In genomic region chr21:31885146-31885545, GRCh38 we compare ENCODE assay signal across 37 cellular contexts.
"Had no signal": no experiment of that assay in that cellular context is flagged by ENCODE, and none has a peak within 500 bp of the region (broad histone marks: within the 10 kb centered on the region; RNA-seq: fewer than 3 reads in every experiment).

No MANE protein-coding gene starts in this region.

- H3K4me3 Mint-ChIP-seq: activated CD4-positive, alpha-beta memory T cell treated with anti-CD3 and anti-CD28 coated beads, Interleukin-2, amount 10 ng/mL, durations not matched to agents 7 days and 5 days; activated CD4-positive, alpha-beta T cell treated with anti-CD3 and anti-CD28 coated beads for 36 hours; activated CD4-positive, alpha-beta T cell treated with anti-CD3 and anti-CD28 coated beads, Interleukin-2, amount 10 ng/mL, durations not matched to agents 7 days and 5 days; activated CD8-positive, alpha-beta memory T cell treated with anti-CD3 and anti-CD28 coated beads, Interleukin-2, amount 10 ng/mL, durations not matched to agents 7 days and 5 days; activated CD8-positive, alpha-beta T cell treated with anti-CD3 and anti-CD28 coated beads, Interleukin-2, amount 10 ng/mL, durations not matched to agents 7 days and 5 days; activated naive CD4-positive, alpha-beta T cell treated with anti-CD3 and anti-CD28 coated beads for 36 hours; activated naive CD8-positive, alpha-beta T cell treated with anti-CD3 and anti-CD28 coated beads for 36 hours; activated T-cell treated with anti-CD3 and anti-CD28 coated beads, Interleukin-2, amount 50 U/mL, for 24 hours; activated T-cell treated with anti-CD3 and anti-CD28 coated beads, Interleukin-2, amount 50 U/mL, for 72 hours; activated T-helper 1 cell treated with anti-CD3 and anti-CD28 coated beads, Interleukin-12 subunit alpha, Interleukin-12 subunit beta, Interleukin-2, Interleukin-4 antibody, amounts not matched to agents 30 ng/mL and 10 ng/mL and 1 ng/mL, durations not matched to agents 14 hours and 24 hours and 36 hours; activated T-helper 17 cell treated with anti-CD3 and anti-CD28 coated beads, Interleukin-2, amount 50 U/mL, for 72 hours; T-helper 1 cell treated with Interleukin-12 subunit alpha and Interleukin-12 subunit beta and Interleukin-4 antibody, amounts not matched to agents 30 μg/mL and 1 μg/mL, for 36 hours; T-helper 2 cell treated with Interferon-gamma antibody and Interleukin-4, amounts not matched to agents 5 μg/mL and 100 μg/mL, for 36 hours; WTC11 had no signal

- ATAC-seq: activated CD4-positive, alpha-beta T cell treated with anti-CD3 and anti-CD28 coated beads for 36 hours; activated CD4-positive, CD25-positive, alpha-beta regulatory T cell treated with anti-CD3 and anti-CD28 coated beads, Interleukin-2, amount 50 U/mL, for 24 hours; activated CD8-positive, alpha-beta memory T cell treated with anti-CD3 and anti-CD28 coated beads, Interleukin-2, amount 10 ng/mL, durations not matched to agents 7 days and 5 days; activated CD8-positive, alpha-beta T cell treated with anti-CD3 and anti-CD28 coated beads, Interleukin-2, amount 10 ng/mL, durations not matched to agents 7 days and 5 days; activated naive CD4-positive, alpha-beta T cell treated with anti-CD3 and anti-CD28 coated beads, Interleukin-2, amount 50 U/mL, for 72 hours; activated T-cell treated with anti-CD3 and anti-CD28 coated beads, Interleukin-2, amount 50 U/mL, for 72 hours; activated T-helper 17 cell treated with anti-CD3 and anti-CD28 coated beads, Interleukin-2, amount 50 U/mL, for 72 hours; body of pancreas; WTC11 had no signal

- H3K36me3 ChIP-seq: adrenal gland, brain microvascular endothelial cell, breast epithelium had no signal

- H3K9me3 ChIP-seq: adrenal gland, body of pancreas, breast epithelium had no signal

- H3K4me1 Mint-ChIP-seq: activated CD4-positive, alpha-beta memory T cell treated with anti-CD3 and anti-CD28 coated beads, Interleukin-2, amount 10 ng/mL, durations not matched to agents 7 days and 5 days; activated CD4-positive, alpha-beta T cell treated with anti-CD3 and anti-CD28 coated beads for 36 hours; activated CD4-positive, alpha-beta T cell treated with anti-CD3 and anti-CD28 coated beads, Interleukin-2, amount 10 ng/mL, durations not matched to agents 7 days and 5 days; activated CD8-positive, alpha-beta memory T cell treated with anti-CD3 and anti-CD28 coated beads, Interleukin-2, amount 10 ng/mL, durations not matched to agents 7 days and 5 days; activated naive CD8-positive, alpha-beta T cell treated with anti-CD3 and anti-CD28 coated beads for 36 hours; activated T-helper 17 cell treated with anti-CD3 and anti-CD28 coated beads, Interleukin-2, amount 50 U/mL, for 72 hours had no signal

- H3K4me1 ChIP-seq: adrenal gland had no signal

- H3K27ac Mint-ChIP-seq: activated CD4-positive, alpha-beta memory T cell treated with anti-CD3 and anti-CD28 coated beads, Interleukin-2, amount 10 ng/mL, durations not matched to agents 7 days and 5 days; activated CD4-positive, alpha-beta T cell treated with anti-CD3 and anti-CD28 coated beads for 36 hours; activated CD4-positive, alpha-beta T cell treated with anti-CD3 and anti-CD28 coated beads, Interleukin-2, amount 10 ng/mL, durations not matched to agents 7 days and 5 days; activated CD8-positive, alpha-beta memory T cell treated with anti-CD3 and anti-CD28 coated beads, Interleukin-2, amount 10 ng/mL, durations not matched to agents 7 days and 5 days; activated CD8-positive, alpha-beta T cell treated with anti-CD3 and anti-CD28 coated beads, Interleukin-2, amount 10 ng/mL, durations not matched to agents 7 days and 5 days; activated naive CD4-positive, alpha-beta T cell treated with anti-CD3 and anti-CD28 coated beads for 36 hours; activated naive CD4-positive, alpha-beta T cell treated with anti-CD3 and anti-CD28 coated beads, Interleukin-2, amount 50 U/mL, for 72 hours; activated naive CD8-positive, alpha-beta T cell treated with anti-CD3 and anti-CD28 coated beads for 36 hours; activated T-cell treated with anti-CD3 and anti-CD28 coated beads, Interleukin-2, amount 50 U/mL, for 24 hours; activated T-cell treated with anti-CD3 and anti-CD28 coated beads, Interleukin-2, amount 50 U/mL, for 72 hours; activated T-helper 1 cell treated with anti-CD3 and anti-CD28 coated beads, Interleukin-12 subunit alpha, Interleukin-12 subunit beta, Interleukin-2, Interleukin-4 antibody, amounts not matched to agents 30 ng/mL and 10 ng/mL and 1 ng/mL, durations not matched to agents 14 hours and 24 hours and 36 hours; activated T-helper 17 cell treated with anti-CD3 and anti-CD28 coated beads, Interleukin-2, amount 50 U/mL, for 72 hours; T-helper 1 cell treated with Interleukin-12 subunit alpha and Interleukin-12 subunit beta and Interleukin-4 antibody, amounts not matched to agents 30 μg/mL and 1 μg/mL, for 36 hours; T-helper 2 cell treated with Interferon-gamma antibody and Interleukin-4, amounts not matched to agents 5 μg/mL and 100 μg/mL, for 36 hours; WTC11 had no signal

- H3K9me3 Mint-ChIP-seq: activated CD4-positive, alpha-beta memory T cell treated with anti-CD3 and anti-CD28 coated beads, Interleukin-2, amount 10 ng/mL, durations not matched to agents 7 days and 5 days; activated naive CD4-positive, alpha-beta T cell treated with anti-CD3 and anti-CD28 coated beads for 36 hours; activated naive CD4-positive, alpha-beta T cell treated with anti-CD3 and anti-CD28 coated beads, Interleukin-2, amount 50 U/mL, for 72 hours; activated naive CD8-positive, alpha-beta T cell treated with anti-CD3 and anti-CD28 coated beads for 36 hours; activated T-cell treated with anti-CD3 and anti-CD28 coated beads, Interleukin-2, amount 50 U/mL, for 24 hours; activated T-cell treated with anti-CD3 and anti-CD28 coated beads, Interleukin-2, amount 50 U/mL, for 72 hours; activated T-helper 1 cell treated with anti-CD3 and anti-CD28 coated beads, Interleukin-12 subunit alpha, Interleukin-12 subunit beta, Interleukin-2, Interleukin-4 antibody, amounts not matched to agents 30 ng/mL and 10 ng/mL and 1 ng/mL, durations not matched to agents 14 hours and 24 hours and 36 hours; activated T-helper 17 cell treated with anti-CD3 and anti-CD28 coated beads, Interleukin-2, amount 50 U/mL, for 72 hours; T-helper 2 cell treated with Interferon-gamma antibody and Interleukin-4, amounts not matched to agents 5 μg/mL and 100 μg/mL, for 36 hours had no signal

- H3K4me3 ChIP-seq: adrenal gland, body of pancreas, breast epithelium had no signal

- H3K27me3 ChIP-seq: adrenal gland, body of pancreas, brain microvascular endothelial cell, breast epithelium had no signal

- H3K36me3 Mint-ChIP-seq: activated CD8-positive, alpha-beta memory T cell treated with anti-CD3 and anti-CD28 coated beads, Interleukin-2, amount 10 ng/mL, durations not matched to agents 7 days and 5 days; activated naive CD4-positive, alpha-beta T cell treated with anti-CD3 and anti-CD28 coated beads, Interleukin-2, amount 50 U/mL, for 72 hours; activated naive CD8-positive, alpha-beta T cell treated with anti-CD3 and anti-CD28 coated beads for 36 hours had no signal

- DNase-seq: activated CD4-positive, alpha-beta memory T cell treated with anti-CD3 and anti-CD28 coated beads, Interleukin-2, amount 10 ng/mL, durations not matched to agents 7 days and 5 days; activated CD4-positive, alpha-beta T cell treated with anti-CD3 and anti-CD28 coated beads for 1 hour; activated CD4-positive, alpha-beta T cell treated with anti-CD3 and anti-CD28 coated beads for 36 hours; activated CD4-positive, alpha-beta T cell treated with anti-CD3 and anti-CD28 coated beads for 48 hours; activated CD4-positive, alpha-beta T cell treated with anti-CD3 and anti-CD28 coated beads, Interleukin-2, amount 10 ng/mL, durations not matched to agents 7 days and 5 days; activated CD4-positive, alpha-beta T cell treated with anti-CD3 and anti-CD28 coated beads, Interleukin-2, amount 50 U/mL, for 48 hours; activated CD4-positive, CD25-positive, alpha-beta regulatory T cell; activated CD8-positive, alpha-beta memory T cell treated with anti-CD3 and anti-CD28 coated beads for 24 hours; activated CD8-positive, alpha-beta memory T cell treated with anti-CD3 and anti-CD28 coated beads, Interleukin-2, amount 10 ng/mL, durations not matched to agents 7 days and 5 days; activated CD8-positive, alpha-beta memory T cell treated with anti-CD3 and anti-CD28 coated beads, Interleukin-2, amount 50 U/mL, for 48 hours; activated CD8-positive, alpha-beta T cell treated with anti-CD3 and anti-CD28 coated beads, Interleukin-2, amount 10 ng/mL, durations not matched to agents 7 days and 5 days; activated effector memory CD4-positive, alpha-beta T cell treated with anti-CD3 and anti-CD28 coated beads, Interleukin-2, amount 50 U/mL, for 16 hours; activated gamma-delta T cell treated with Interleukin-2 at 50 U/mL for 16 hours; activated naive CD4-positive, alpha-beta T cell; activated naive CD4-positive, alpha-beta T cell treated with anti-CD3 and anti-CD28 coated beads for 36 hours; activated naive CD4-positive, alpha-beta T cell treated with anti-CD3 and anti-CD28 coated beads, Interleukin-2, amount 50 U/mL, for 16 hours; activated naive CD8-positive, alpha-beta T cell treated with anti-CD3 and anti-CD28 coated beads for 36 hours; activated T-cell treated with anti-CD3 and anti-CD28 coated beads, Interleukin-2, amount 50 U/mL, for 24 hours; activated T-cell treated with anti-CD3 and anti-CD28 coated beads, Interleukin-2, amount 50 U/mL, for 72 hours; adrenal gland; amniotic stem cell; aorta; body of pancreas; brain microvascular endothelial cell; central memory CD4-positive, alpha-beta T cell; T-helper 1 cell; T-helper 2 cell; T-helper 9 cell; WERI-Rb-1 had no signal

- H3K27ac ChIP-seq: adrenal gland, body of pancreas, brain microvascular endothelial cell, breast epithelium, WERI-Rb-1 had no signal
